In the genomic region with DNA sequence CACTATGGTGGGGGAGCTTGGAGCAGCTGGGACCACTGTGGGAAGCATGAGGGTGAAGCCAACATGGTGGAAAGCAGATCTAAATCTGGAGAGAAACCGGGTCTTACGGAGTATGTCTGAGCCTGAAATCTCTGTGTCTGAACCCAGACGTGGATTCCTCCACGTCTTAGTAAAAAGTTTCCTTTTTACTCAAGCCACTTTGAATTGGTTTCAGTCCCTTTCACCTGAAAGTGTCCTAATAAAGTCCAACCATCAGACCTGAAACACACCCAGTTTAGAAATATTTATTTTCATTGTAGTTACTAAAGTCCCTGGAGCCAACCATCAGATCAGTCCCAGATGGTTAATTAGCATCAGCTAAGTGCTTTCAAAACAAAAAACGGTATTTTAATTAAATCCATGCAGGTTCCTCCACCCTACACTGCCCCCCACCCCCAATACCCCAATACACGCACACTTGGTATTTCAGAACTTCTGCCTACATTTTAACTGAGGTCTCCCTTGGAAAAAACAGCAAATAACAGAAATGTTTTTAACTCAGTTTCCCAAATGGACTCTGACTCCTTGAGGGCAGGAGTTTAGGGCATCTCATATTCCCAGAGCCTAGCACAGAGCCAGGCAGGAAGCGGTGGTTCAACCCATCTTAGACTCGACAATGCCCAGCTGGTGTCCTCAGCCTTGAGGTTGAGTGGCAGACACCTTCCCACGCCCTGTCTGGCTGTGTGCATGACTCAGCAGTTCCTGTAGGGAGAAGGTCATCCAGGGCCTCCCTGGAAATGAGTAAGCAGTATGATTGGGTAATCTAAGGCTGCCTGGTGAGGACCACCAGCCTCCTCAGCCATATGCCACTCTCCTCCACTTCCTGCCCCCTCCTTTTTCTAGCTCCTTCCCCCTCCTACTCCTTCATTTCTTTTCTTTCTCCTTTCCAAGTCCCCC, we compare ENCODE assay signal across 8 cellular contexts.
DNase-seq lines count a peak whose midpoint lies in the region; ATAC-seq and TF ChIP-seq lines count a peak whose summit lies in the region.

No MANE protein-coding gene starts in this region.

- no peaks in the 10 kb centered on the region for H3K36me3 ChIP-seq in BLaER1 treated with 17β-estradiol and CSF1 and Interleukin-3, amounts not matched to agents 10 nM and 100 nM

- H3K4me1 ChIP-seq in BLaER1 treated with 17β-estradiol and CSF1 and Interleukin-3, amounts not matched to agents 10 nM and 100 nM, result peaks cover 0 to 31% (median 18%) of the 10 kb centered on the region in 10 experiments; a peak in 16 of 20 replicates

- H3K4me2 ChIP-seq in BLaER1 treated with 17β-estradiol and CSF1 and Interleukin-3, amounts not matched to agents 10 nM and 100 nM, result peak overlapping the region in 9 of 11 experiments; percentile 18 to 72 (median 64); a peak in 18 of 22 replicates

- H3K4me3 ChIP-seq in BLaER1 treated with 17β-estradiol and CSF1 and Interleukin-3, amounts not matched to agents 10 nM and 100 nM, result no peak overlapping the region
- H3K4me3 ChIP-seq in HFF-Myc (replicated peaks; ENCODE audit: low read depth, low read length), result no peak overlapping the region

- peaks cover 0 to 23% (median 0%) of the 10 kb centered on the region in 11 experiments; a peak in 7 of 22 replicates for H3K9me3 ChIP-seq in BLaER1 treated with 17β-estradiol and CSF1 and Interleukin-3, amounts not matched to agents 10 nM and 100 nM (replicated peaks in 1 of 11)

- H3K9ac ChIP-seq in BLaER1 treated with 17β-estradiol and CSF1 and Interleukin-3, amounts not matched to agents 10 nM and 100 nM, result peak overlapping the region in 2 of 11 experiments; percentile 25 to 32; a peak in 1 of 22 replicates

- no peak for TF ChIP-seq CTCF in HFF-Myc (IDR thresholded peaks at IDR 0.05; ENCODE audit: low read depth, low read length, missing control alignments)

- H4K20me1 ChIP-seq in BLaER1 treated with 17β-estradiol and CSF1 and Interleukin-3, amounts not matched to agents 10 nM and 100 nM, result no peaks in the 10 kb centered on the region

- peak overlapping the region in 10 of 11 experiments; percentile 13 to 79 (median 62); a peak in 18 of 22 replicates for H3K27ac ChIP-seq in BLaER1 treated with 17β-estradiol and CSF1 and Interleukin-3, amounts not matched to agents 10 nM and 100 nM

- H3K36me3 Mint-ChIP-seq in stimulated activated effector memory CD8-positive, alpha-beta T cell treated with anti-CD3 and anti-CD28 coated beads, Interleukin-12 subunit alpha, Interleukin-12 subunit beta, amount 100 ng/mL, for 72 hours, result no peaks in the 10 kb centered on the region

- peaks cover 7% of the 10 kb centered on the region for H3K4me1 Mint-ChIP-seq in stimulated activated effector memory CD8-positive, alpha-beta T cell treated with anti-CD3 and anti-CD28 coated beads, Interleukin-12 subunit alpha, Interleukin-12 subunit beta, amount 100 ng/mL, for 72 hours

- no peak overlapping the region for H3K27ac Mint-ChIP-seq in stimulated activated effector memory CD8-positive, alpha-beta T cell treated with anti-CD3 and anti-CD28 coated beads, Interleukin-12 subunit alpha, Interleukin-12 subunit beta, amount 100 ng/mL, for 72 hours

- no peaks in the 10 kb centered on the region for H3K9me3 Mint-ChIP-seq in stimulated activated effector memory CD8-positive, alpha-beta T cell treated with anti-CD3 and anti-CD28 coated beads, Interleukin-12 subunit alpha, Interleukin-12 subunit beta, amount 100 ng/mL, for 72 hours

- H3K27me3 ChIP-seq in BLaER1 treated with 17β-estradiol and CSF1 and Interleukin-3, amounts not matched to agents 10 nM and 100 nM, result no peaks in the 10 kb centered on the region

- DNase-seq in HFF-Myc (ENCODE audit: extremely low read depth, low read depth), result peak; percentile 99
- DNase-seq in SKM-1 (lab: John Stamatoyannopoulos, UW; ENCODE audit: unreplicated experiment), result peak; percentile 24
- peak; percentile 52 for DNase-seq in foreskin melanocyte
- DNase-seq in stimulated activated effector memory CD8-positive, alpha-beta T cell treated with anti-CD3 and anti-CD28 coated beads, Interleukin-12 subunit alpha, Interleukin-12 subunit beta, amount 100 ng/mL, for 72 hours (ENCODE audit: low spot score in 2 of 2), result no peak
- DNase-seq in DMS153 (lab: John Stamatoyannopoulos, UW), result no peak

- no peak overlapping the region for H3K4me3 Mint-ChIP-seq in stimulated activated effector memory CD8-positive, alpha-beta T cell treated with anti-CD3 and anti-CD28 coated beads, Interleukin-12 subunit alpha, Interleukin-12 subunit beta, amount 100 ng/mL, for 72 hours

- peak; percentile 93 for ATAC-seq in stimulated activated effector memory CD8-positive, alpha-beta T cell treated with anti-CD3 and anti-CD28 coated beads, Interleukin-12 subunit alpha, Interleukin-12 subunit beta, amount 100 ng/mL, for 72 hours
- ATAC-seq in GM21526 (IDR thresholded peaks at IDR 0.05; ENCODE audit: low FRiP score, unreplicated experiment) (no peak), HG02840 (IDR thresholded peaks at IDR 0.05; ENCODE audit: low FRiP score, unreplicated experiment) (no peak)

Comparison
In these comparisons a context has a peak if more than half of its experiments do, and no peak if none do; other contexts are left out.
1. DNase-seq: peak in HFF-Myc (single experiment), SKM-1 (single experiment) and foreskin melanocyte (single experiment); none in stimulated activated effector memory CD8-positive, alpha-beta T cell treated with anti-CD3 and anti-CD28 coated beads, Interleukin-12 subunit alpha, Interleukin-12 subunit beta, amount 100 ng/mL, for 72 hours (0 of 2) and DMS153 (single experiment).